8 cellular contexts compared by ENCODE assay signal in the genomic region with DNA sequence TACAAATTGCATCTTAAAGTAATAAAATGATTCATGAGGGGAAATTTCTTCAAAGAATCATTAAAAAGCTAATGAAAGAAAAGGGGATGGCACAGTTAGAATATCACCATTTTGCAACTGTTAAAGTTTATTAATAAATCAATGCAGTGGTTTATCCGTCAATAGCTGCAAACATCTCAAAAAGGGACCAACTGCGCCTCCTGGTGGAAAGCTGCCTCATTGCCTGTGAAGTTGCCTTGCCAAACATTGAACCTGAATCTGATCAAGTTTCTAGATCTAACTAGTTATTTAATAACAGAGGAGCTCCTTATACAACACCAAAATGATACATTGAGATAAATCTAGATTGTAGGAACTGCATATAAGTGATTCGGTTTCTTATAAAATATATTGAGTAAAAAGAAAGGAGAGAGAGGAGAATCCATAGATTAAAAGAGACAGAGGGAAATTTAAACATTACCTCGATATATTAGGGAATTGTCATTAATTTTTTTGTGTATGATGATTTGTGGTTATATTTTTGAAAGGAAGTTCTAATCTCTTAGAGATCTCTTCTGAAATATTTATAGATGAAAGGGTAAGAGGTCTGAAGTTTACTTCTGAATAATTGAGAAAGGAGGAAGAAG. TPM values are rescaled to one million over a fixed set of nuclear protein-coding genes. Genes with fewer than 3 reads are reported as not detected.
DNase-seq lines count a peak whose midpoint lies in the region; ATAC-seq and TF ChIP-seq lines count a peak whose summit lies in the region.

No MANE protein-coding gene starts in this region.

- H3K36me3 ChIP-seq in parathyroid adenoma (ENCODE audit: control insufficient read depth, insufficient read depth, low read length) = no peaks in the 10 kb centered on the region

- H3K27me3 Mint-ChIP-seq in type B pancreatic cell = peaks cover 42% of the 10 kb centered on the region

- H3K4me1 ChIP-seq in parathyroid adenoma = no peaks in the 10 kb centered on the region

- ATAC-seq in GM18873 (IDR thresholded peaks at IDR 0.05; ENCODE audit: low FRiP score, unreplicated experiment) = no peak

- no peak overlapping the region for H3K4me2 ChIP-seq in parathyroid adenoma (ENCODE audit: low read length)

- peak in 58 of 76 experiments; percentile 2 to 73 (median 44) for DNase-seq in HUDEP-2 (lab: John Stamatoyannopoulos, UW; ENCODE audit: unreplicated experiment in 76 of 76)
- peak; percentile 47 for DNase-seq in RPMI7951 (ENCODE audit: low read depth)
- DNase-seq in activated T-helper 9 cell treated with anti-CD3 and anti-CD28 coated beads, Interleukin-2, amount 50 U/mL, for 16 hours (ENCODE audit: low read depth) = peak; percentile 63
- peak; percentile 44 for DNase-seq in foreskin melanocyte
- DNase-seq in type B pancreatic cell (ENCODE audit: extremely low spot score, unreplicated experiment) = peak; percentile 76

- H3K4me1 Mint-ChIP-seq in type B pancreatic cell (ENCODE audit: unreplicated experiment) = no peaks in the 10 kb centered on the region

- H3K79me2 ChIP-seq in parathyroid adenoma = no peaks in the 10 kb centered on the region

- H2AFZ ChIP-seq in parathyroid adenoma = no peak overlapping the region

- no peaks in the 10 kb centered on the region for H3K36me3 Mint-ChIP-seq in type B pancreatic cell

- no peak overlapping the region for H3K27ac ChIP-seq in parathyroid adenoma

- H3K9me3 ChIP-seq in parathyroid adenoma (ENCODE audit: control insufficient read depth, low read length) = no peaks in the 10 kb centered on the region

- peak overlapping the region; percentile 2 for H3K4me3 ChIP-seq in parathyroid adenoma (ENCODE audit: low read depth, low read length)

- H3K27ac Mint-ChIP-seq in type B pancreatic cell = no peak overlapping the region

- no peak overlapping the region for H3K4me3 Mint-ChIP-seq in type B pancreatic cell

- no peaks in the 10 kb centered on the region for H3K27me3 ChIP-seq in parathyroid adenoma (ENCODE audit: control insufficient read depth, insufficient read depth, low read length)

- no peaks in the 10 kb centered on the region for H3K9me3 Mint-ChIP-seq in type B pancreatic cell

- no peak overlapping the region for H3K9ac ChIP-seq in parathyroid adenoma

- TF ChIP-seq CTCF in GM12873 (IDR thresholded peaks at IDR 0.05; ENCODE audit: insufficient read depth, low read depth, low read length, missing control alignments) (peak; percentile 90), parathyroid adenoma (IDR thresholded peaks at IDR 0.05) (peak; percentile 78), type B pancreatic cell (conservative IDR thresholded peaks at IDR 0.05) (peak; percentile 99)

RNA-seq across cellular contexts. Expression of a gene that starts 6.9 kb away (rescaled TPM):
- total RNA-seq in RPMI7951 (2014; rRNA removed; shearing (Covaris generic)) = 180 and 184 TPM in 2 replicates
- total RNA-seq in type B pancreatic cell (ENCODE audit: low replicate concordance) = 42.9 and 45.6 TPM in 2 replicates

RNA-seq across cellular contexts. Expression of a gene that starts 27.4 kb away (rescaled TPM):
- total RNA-seq in RPMI7951 (2014; rRNA removed; shearing (Covaris generic)) = 15.8 and 23.8 TPM in 2 replicates
- total RNA-seq in type B pancreatic cell (ENCODE audit: low replicate concordance) = 16.7 and 18.4 TPM in 2 replicates

RNA-seq across cellular contexts. Expression of a gene that starts 27.7 kb away (rescaled TPM):
- total RNA-seq in RPMI7951 (2014; rRNA removed; shearing (Covaris generic)) = 8.8 and 9.1 TPM in 2 replicates
- 9.1 and 12.7 TPM in 2 replicates for total RNA-seq in type B pancreatic cell (ENCODE audit: low replicate concordance)

RNA-seq across cellular contexts. Expression of a gene that starts 53.8 kb away (rescaled TPM):
- total RNA-seq in RPMI7951 (2014; rRNA removed; shearing (Covaris generic)) = 12.0 and 13.5 TPM in 2 replicates
- 5.8 and 7.7 TPM in 2 replicates for total RNA-seq in type B pancreatic cell (ENCODE audit: low replicate concordance)

RNA-seq across cellular contexts. Expression of a gene that starts 55.6 kb away (rescaled TPM):
- total RNA-seq in RPMI7951 (2014; rRNA removed; shearing (Covaris generic)) = not detected in 2 replicates
- total RNA-seq in type B pancreatic cell (ENCODE audit: low replicate concordance) = not detected in 2 replicates
